ENCODE assay signal across 20 cellular contexts in genomic region chr12:98763656-98764055, GRCh38.
DNase-seq lines count a peak whose midpoint lies in the region; FAIRE-seq and TF ChIP-seq lines count a peak whose summit lies in the region.
"Had no signal": no experiment of that assay in that cellular context is flagged by ENCODE, and none has a peak within 500 bp of the region (broad histone marks: within the 10 kb centered on the region; RNA-seq: fewer than 3 reads in every experiment).

No MANE protein-coding gene starts in this region.

- H4K20me1 ChIP-seq in keratinocyte (ENCODE audit: control insufficient read depth, extremely low read depth, insufficient read depth, low read length) = no peaks in the 10 kb centered on the region
- H4K20me1 ChIP-seq: BLaER1 had no signal

- H3K9me3 ChIP-seq in keratinocyte (ENCODE audit: control insufficient read depth, low read depth, low read length) = no peaks in the 10 kb centered on the region
- H3K9me3 ChIP-seq: BLaER1, Caco-2, HAP-1 had no signal

- no peak overlapping the region for H3K4me2 ChIP-seq in keratinocyte (ENCODE audit: control insufficient read depth, extremely low read depth, insufficient read depth, low read depth, low read length)
- H3K4me2 ChIP-seq: BLaER1 had no signal

- peak; percentile 65 for DNase-seq in bronchial epithelial cell (ENCODE audit: low read depth)
- peak; percentile 63 for DNase-seq in epithelial cell of esophagus (ENCODE audit: low read depth)
- peak; percentile 1 for DNase-seq in keratinocyte (ENCODE audit: low read depth, low spot score)
- no peak for DNase-seq in cerebellar nuclear complex (lab: John Stamatoyannopoulos, UW)
- DNase-seq in NCI-H2107 treated with DMSO at 0.1 percent for 48 hours (lab: John Stamatoyannopoulos, UW; ENCODE audit: unreplicated experiment) = no peak
- DNase-seq in activated T-cell treated with anti-CD3 and anti-CD28 coated beads, Interleukin-2, amount 50 U/mL, for 24 hours = no peak
- DNase-seq: Caco-2; CD4-positive, CD25-positive, alpha-beta regulatory T cell; CD8-positive, alpha-beta T cell; DMS153; DND-41; GOT3; HFFc6 had no signal

- no peaks in the 10 kb centered on the region for H3K9me3 Mint-ChIP-seq in activated T-cell treated with anti-CD3 and anti-CD28 coated beads, Interleukin-2, amount 50 U/mL, for 24 hours
- H3K9me3 Mint-ChIP-seq: CD8-positive, alpha-beta T cell; HFFc6 had no signal

- H3K4me1 ChIP-seq in keratinocyte (ENCODE audit: control insufficient read depth, extremely low read depth, insufficient read depth, low read length) = peaks cover 4% of the 10 kb centered on the region
- H3K4me1 ChIP-seq: BLaER1, Caco-2, HAP-1 had no signal

- H3K4me3 Mint-ChIP-seq in activated T-cell treated with anti-CD3 and anti-CD28 coated beads, Interleukin-2, amount 50 U/mL, for 24 hours = no peak overlapping the region
- H3K4me3 Mint-ChIP-seq: B cell; CD4-positive, CD25-positive, alpha-beta regulatory T cell; CD8-positive, alpha-beta T cell; HFFc6 had no signal

- no peaks in the 10 kb centered on the region for H3K9me1 ChIP-seq in keratinocyte (ENCODE audit: control insufficient read depth, extremely low read depth, insufficient read depth, low read length)

- H3K27ac Mint-ChIP-seq in activated T-cell treated with anti-CD3 and anti-CD28 coated beads, Interleukin-2, amount 50 U/mL, for 24 hours = no peak overlapping the region
- H3K27ac Mint-ChIP-seq: B cell; CD4-positive, CD25-positive, alpha-beta regulatory T cell; CD8-positive, alpha-beta T cell; HFFc6 had no signal

- H3K79me2 ChIP-seq in keratinocyte (ENCODE audit: control insufficient read depth, insufficient read depth, low read length) = no peaks in the 10 kb centered on the region

- no peak overlapping the region for H3K9ac ChIP-seq in keratinocyte (ENCODE audit: control insufficient read depth, extremely low read depth, insufficient read depth, low read length)
- H3K9ac ChIP-seq: BLaER1 had no signal

- H3K27ac ChIP-seq in keratinocyte (ENCODE audit: control insufficient read depth, insufficient read depth, low read length) = no peak overlapping the region
- H3K27ac ChIP-seq: BLaER1, C4-2B had no signal

- H3K27me3 ChIP-seq in bronchial epithelial cell (ENCODE audit: control insufficient read depth, insufficient read depth, low read length) = no peaks in the 10 kb centered on the region
- no peaks in the 10 kb centered on the region for H3K27me3 ChIP-seq in keratinocyte (ENCODE audit: control insufficient read depth, extremely low read depth, insufficient read depth, low read length)
- H3K27me3 ChIP-seq: BLaER1 had no signal

- H3K4me3 ChIP-seq in bronchial epithelial cell (ENCODE audit: low read depth, low read length) (no peak overlapping the region), epithelial cell of esophagus (ENCODE audit: low read length) (no peak overlapping the region), keratinocyte (ENCODE audit: control insufficient read depth in 2 of 3, extremely low read depth in 1 of 3, insufficient read depth in 2 of 3, low read depth in 1 of 3, low read length in 3 of 3) (no peak overlapping the region)
- H3K4me3 ChIP-seq: BLaER1, HAP-1 had no signal

- no peaks in the 10 kb centered on the region for H3K36me3 ChIP-seq in bronchial epithelial cell (ENCODE audit: control insufficient read depth, insufficient read depth, low read length)
- H3K36me3 ChIP-seq in keratinocyte (ENCODE audit: control insufficient read depth in 2 of 2, extremely low read depth in 1 of 2, insufficient read depth in 2 of 2, low read length in 2 of 2) = no peaks in the 10 kb centered on the region
- H3K36me3 ChIP-seq: HAP-1 had no signal

- FAIRE-seq in bronchial epithelial cell (lab: Jason Lieb, UNC) (no peak), keratinocyte (lab: Jason Lieb, UNC) (no peak)
- FAIRE-seq: G401.6, GM12892, H54 had no signal

- dilution Hi-C loops in keratinocyte (cut with MboI; ENCODE audit: extremely low pct_ligation_motif_present, low sequenced_read_pairs) = no loop called here

- no peaks in the 10 kb centered on the region for H3K4me1 Mint-ChIP-seq in activated T-cell treated with anti-CD3 and anti-CD28 coated beads, Interleukin-2, amount 50 U/mL, for 24 hours (ENCODE audit: low read depth)
- H3K4me1 Mint-ChIP-seq: B cell; CD4-positive, CD25-positive, alpha-beta regulatory T cell had no signal

- H3K36me3 Mint-ChIP-seq in activated T-cell treated with anti-CD3 and anti-CD28 coated beads, Interleukin-2, amount 50 U/mL, for 24 hours (ENCODE audit: low read depth) = no peaks in the 10 kb centered on the region
- H3K36me3 Mint-ChIP-seq: CD4-positive, CD25-positive, alpha-beta regulatory T cell; CD8-positive, alpha-beta T cell had no signal

- no peak for TF ChIP-seq CTCF in bronchial epithelial cell (IDR thresholded peaks at IDR 0.05; ENCODE audit: insufficient read depth, low read length, severe bottlenecking)
- no peak for TF ChIP-seq CTCF in epithelial cell of esophagus (IDR thresholded peaks at IDR 0.05; ENCODE audit: insufficient read depth, low read depth, low read length, missing control alignments)
- no peak for TF ChIP-seq CTCF in keratinocyte (optimal IDR thresholded peaks at IDR 0.05 in 1 of 3, IDR thresholded peaks at IDR 0.05 in 1 of 3, conservative IDR thresholded peaks at IDR 0.05 in 1 of 3; ENCODE audit: extremely low read depth in 1 of 3, insufficient read depth in 2 of 3, low read length in 3 of 3)

- no peak overlapping the region for H2AFZ ChIP-seq in keratinocyte (ENCODE audit: control insufficient read depth, low read length)

- H3K27me3 Mint-ChIP-seq in activated T-cell treated with anti-CD3 and anti-CD28 coated beads, Interleukin-2, amount 50 U/mL, for 24 hours = no peaks in the 10 kb centered on the region
- H3K27me3 Mint-ChIP-seq: CD4-positive, CD25-positive, alpha-beta regulatory T cell had no signal

Comparison
In these comparisons a context has a peak if more than half of its experiments do, and no peak if none do; other contexts are left out.
1. DNase-seq: peak in bronchial epithelial cell (single experiment), epithelial cell of esophagus (single experiment) and keratinocyte (single experiment); none in cerebellar nuclear complex (0 of 2), NCI-H2107 treated with DMSO at 0.1 percent for 48 hours (single experiment) and activated T-cell treated with anti-CD3 and anti-CD28 coated beads, Interleukin-2, amount 50 U/mL, for 24 hours (single experiment).